ENCODE assay signal across 2 cellular contexts in genomic region chr13:28467886-28468519, GRCh38.
TF ChIP-seq lines count a peak whose summit lies in the region.

No MANE protein-coding gene starts in this region.

TF ChIP-seq in IMR-90, 13 proteins besides CTCF, POLR2A, EP300 and RAD21:
- TF ChIP-seq MXI1 (IDR thresholded peaks at IDR 0.05; ENCODE audit: borderline replicate concordance, low read depth, low read length), result no peak
- peak; percentile 75 for TF ChIP-seq CEBPB (IDR thresholded peaks at IDR 0.05; ENCODE audit: low read depth, low read length)
TF ChIP-seq in IMR-90: peak in this region for 1.

TF ChIP-seq in GM12878, 131 proteins besides CTCF, POLR2A, EP300 and RAD21:
- TF ChIP-seq ETV6 (conservative IDR thresholded peaks at IDR 0.05 in 1 of 2, IDR thresholded peaks at IDR 0.05 in 1 of 2; ENCODE audit: borderline replicate concordance in 1 of 2, low read depth in 1 of 2), result peak in 1 of 2 experiments; percentile 35; a peak in 1 of 4 replicates
- TF ChIP-seq, protein P1, sequence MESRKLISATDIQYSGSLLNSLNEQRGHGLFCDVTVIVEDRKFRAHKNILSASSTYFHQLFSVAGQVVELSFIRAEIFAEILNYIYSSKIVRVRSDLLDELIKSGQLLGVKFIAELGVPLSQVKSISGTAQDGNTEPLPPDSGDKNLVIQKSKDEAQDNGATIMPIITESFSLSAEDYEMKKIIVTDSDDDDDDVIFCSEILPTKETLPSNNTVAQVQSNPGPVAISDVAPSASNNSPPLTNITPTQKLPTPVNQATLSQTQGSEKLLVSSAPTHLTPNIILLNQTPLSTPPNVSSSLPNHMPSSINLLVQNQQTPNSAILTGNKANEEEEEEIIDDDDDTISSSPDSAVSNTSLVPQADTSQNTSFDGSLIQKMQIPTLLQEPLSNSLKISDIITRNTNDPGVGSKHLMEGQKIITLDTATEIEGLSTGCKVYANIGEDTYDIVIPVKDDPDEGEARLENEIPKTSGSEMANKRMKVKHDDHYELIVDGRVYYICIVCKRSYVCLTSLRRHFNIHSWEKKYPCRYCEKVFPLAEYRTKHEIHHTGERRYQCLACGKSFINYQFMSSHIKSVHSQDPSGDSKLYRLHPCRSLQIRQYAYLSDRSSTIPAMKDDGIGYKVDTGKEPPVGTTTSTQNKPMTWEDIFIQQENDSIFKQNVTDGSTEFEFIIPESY (IDR thresholded peaks at IDR 0.05), result no peak
- TF ChIP-seq TCF7 (IDR thresholded peaks at IDR 0.05; ENCODE audit: borderline replicate concordance), result no peak
- TF ChIP-seq RUNX3 (IDR thresholded peaks at IDR 0.05; ENCODE audit: low read length), result 0 out of 2 replicates have a peak, but pooled peaks have one; percentile 15
- peak; percentile 87 for TF ChIP-seq CREM (IDR thresholded peaks at IDR 0.05; ENCODE audit: low read depth)
- peak; percentile 17; the same call in 1 of the 2 replicates for TF ChIP-seq FOXM1 (IDR thresholded peaks at IDR 0.05; ENCODE audit: low read depth, low read length)
- TF ChIP-seq CREB1 (IDR thresholded peaks at IDR 0.05; ENCODE audit: low read depth), result peak; percentile 91
- peak in 1 of 2 experiments; percentile 18; a peak in 1 of 4 replicates for TF ChIP-seq CEBPB (IDR thresholded peaks at IDR 0.05; ENCODE audit: borderline replicate concordance in 1 of 2, low read depth in 2 of 2, low read length in 2 of 2)
- peak; percentile 45; the same call in 1 of the 2 replicates for TF ChIP-seq ATF2 (IDR thresholded peaks at IDR 0.05; ENCODE audit: low read length)
- TF ChIP-seq MEF2A (IDR thresholded peaks at IDR 0.05; ENCODE audit: insufficient read depth, low read depth, low read length), result peak; percentile 67; the same call in 1 of the 2 replicates
- TF ChIP-seq SUZ12 (IDR thresholded peaks at IDR 0.05; ENCODE audit: unreplicated experiment), result no peak
- no peak for TF ChIP-seq BACH1 (IDR thresholded peaks at IDR 0.05; ENCODE audit: borderline replicate concordance)
- peak; percentile 66 for TF ChIP-seq JUNB (IDR thresholded peaks at IDR 0.05)
- TF ChIP-seq NFIC (IDR thresholded peaks at IDR 0.05; ENCODE audit: low read depth, low read length), result 0 out of 2 replicates have a peak, but pooled peaks have one; percentile 32
- peak; percentile 54; the same call in 1 of the 2 replicates for TF ChIP-seq IRF4 (IDR thresholded peaks at IDR 0.05; ENCODE audit: low read depth, low read length)
